ENCODE assay signal across 14 cellular contexts in genomic region chr1:231160851-231161710, GRCh38. TPM values are rescaled to one million over a fixed set of nuclear protein-coding genes. Genes with fewer than 3 reads are reported as not detected.
DNase-seq lines count a peak whose midpoint lies in the region; ATAC-seq and TF ChIP-seq lines count a peak whose summit lies in the region.
"Had no signal": no experiment of that assay in that cellular context is flagged by ENCODE, and none has a peak within 500 bp of the region (broad histone marks: within the 10 kb centered on the region; RNA-seq: fewer than 3 reads in every experiment).

No MANE protein-coding gene starts in this region.

- H3K4me1 Mint-ChIP-seq in endothelial cell (ENCODE audit: unreplicated experiment) (peaks cover 17% of the 10 kb centered on the region), neural progenitor cell (peaks cover 4% of the 10 kb centered on the region)
- H3K4me1 Mint-ChIP-seq in effector memory CD8-positive, alpha-beta T cell (ENCODE audit: low read depth in 2 of 2), result peaks cover 0 to 2% of the 10 kb centered on the region in 2 donors

- ATAC-seq in effector memory CD8-positive, alpha-beta T cell (replicated peaks), result no peak
- no peak for ATAC-seq in HG03571 (IDR thresholded peaks at IDR 0.05; ENCODE audit: unreplicated experiment)
- ATAC-seq in HG02884 (IDR thresholded peaks at IDR 0.05; ENCODE audit: unreplicated experiment), result no peak

- H3K4me3 Mint-ChIP-seq in endothelial cell (ENCODE audit: unreplicated experiment), result peak overlapping the region; percentile 51
- peak overlapping the region; percentile 84 for H3K4me3 Mint-ChIP-seq in neural progenitor cell
- peak overlapping the region in 1 of 2 donors; percentile 23 for H3K4me3 Mint-ChIP-seq in effector memory CD8-positive, alpha-beta T cell

- H4K20me1 ChIP-seq in neural progenitor cell (ENCODE audit: low read depth), result peaks cover 41% of the 10 kb centered on the region

- no peak overlapping the region for H3K27ac ChIP-seq in HUES6 (ENCODE audit: low read depth, low read length)
- H3K27ac ChIP-seq in neural progenitor cell, result no peak overlapping the region
- H3K27ac ChIP-seq: PC-9 had no signal

- no peaks in the 10 kb centered on the region for H3K36me3 ChIP-seq in BJ (ENCODE audit: control insufficient read depth, insufficient read depth, low read length)
- H3K36me3 ChIP-seq in HUES6 (ENCODE audit: control insufficient read depth, insufficient read depth, low read length), result no peaks in the 10 kb centered on the region
- no peaks in the 10 kb centered on the region for H3K36me3 ChIP-seq in neural progenitor cell

- H3K4me3 ChIP-seq in BJ (ENCODE audit: low read depth, low read length), result peak overlapping the region; percentile 10
- peak overlapping the region; percentile 61 for H3K4me3 ChIP-seq in HUES6 (ENCODE audit: low read depth, low read length)
- H3K4me3 ChIP-seq in neural progenitor cell, result peak overlapping the region; percentile 46
- H3K4me3 ChIP-seq: PC-9 had no signal

- H2AFZ ChIP-seq in neural progenitor cell (replicated peaks), result no peak overlapping the region
- H2AFZ ChIP-seq: PC-9 had no signal

- H3K27ac Mint-ChIP-seq in endothelial cell (ENCODE audit: unreplicated experiment) (no peak overlapping the region), neural progenitor cell (no peak overlapping the region)
- H3K27ac Mint-ChIP-seq in effector memory CD8-positive, alpha-beta T cell, result no peak overlapping the region

- H3K9ac ChIP-seq in HUES6 (ENCODE audit: low read length) (no peak overlapping the region), neural progenitor cell (no peak overlapping the region)

- no peaks in the 10 kb centered on the region for H3K79me2 ChIP-seq in neural progenitor cell (ENCODE audit: low read depth)

- DNase-seq in BJ (ENCODE audit: low read depth) (no peak), endothelial cell (ENCODE audit: low spot score) (peak; percentile 22), neural progenitor cell (ENCODE audit: low spot score) (peak; percentile 40)
- no peak for DNase-seq in stimulated activated CD4-positive, alpha-beta T cell treated with anti-CD3 and anti-CD28 coated beads, Interleukin-1b, Interleukin-23, amount 100 ng/mL, for 48 hours
- no peak for DNase-seq in effector memory CD8-positive, alpha-beta T cell
- DNase-seq: activated CD4-positive, CD25-positive, alpha-beta regulatory T cell; amniotic stem cell; GDM1; Kasumi-1; PC-9; stimulated activated naive CD4-positive, alpha-beta T cell had no signal

- peak overlapping the region; percentile 89 for H3K4me2 ChIP-seq in neural progenitor cell
- H3K4me2 ChIP-seq: PC-9 had no signal

- H3F3A ChIP-seq in neural progenitor cell (ENCODE audit: low read depth), result peaks cover 11% of the 10 kb centered on the region

- no peaks in the 10 kb centered on the region for H3K9me3 Mint-ChIP-seq in endothelial cell (ENCODE audit: unreplicated experiment)
- no peaks in the 10 kb centered on the region for H3K9me3 Mint-ChIP-seq in neural progenitor cell
- H3K9me3 Mint-ChIP-seq in effector memory CD8-positive, alpha-beta T cell, result no peaks in the 10 kb centered on the region

- H3K4me1 ChIP-seq in HUES6 (ENCODE audit: control insufficient read depth, insufficient read depth, low read length) (0 out of 2 replicates have a peak, but pooled peaks cover 6% of the 10 kb centered on the region), neural progenitor cell (peaks cover 23% of the 10 kb centered on the region)

- H3K27me3 Mint-ChIP-seq in endothelial cell (ENCODE audit: unreplicated experiment), result peaks cover 14% of the 10 kb centered on the region
- H3K27me3 Mint-ChIP-seq in neural progenitor cell (ENCODE audit: insufficient read depth, low read depth), result peaks cover 45% of the 10 kb centered on the region
- H3K27me3 Mint-ChIP-seq in effector memory CD8-positive, alpha-beta T cell, result peaks cover 66 to 80% of the 10 kb centered on the region in 2 donors

- H3K9me3 ChIP-seq in HUES6 (ENCODE audit: control insufficient read depth, insufficient read depth, low read depth, low read length) (no peaks in the 10 kb centered on the region), neural progenitor cell (ENCODE audit: low read depth) (no peaks in the 10 kb centered on the region)

- H3K27me3 ChIP-seq in BJ (ENCODE audit: control insufficient read depth, insufficient read depth, low read length) (peaks cover 30% of the 10 kb centered on the region), HUES6 (ENCODE audit: control insufficient read depth, insufficient read depth, low read length) (peaks cover 98% of the 10 kb centered on the region), neural progenitor cell (peaks cover 100% of the 10 kb centered on the region)

- no peaks in the 10 kb centered on the region for H3K36me3 Mint-ChIP-seq in endothelial cell (ENCODE audit: low read depth, unreplicated experiment)
- no peaks in the 10 kb centered on the region for H3K36me3 Mint-ChIP-seq in neural progenitor cell
- H3K36me3 Mint-ChIP-seq in effector memory CD8-positive, alpha-beta T cell (ENCODE audit: insufficient read depth), result no peaks in the 10 kb centered on the region

- CTCF ChIA-PET in BJ (lab: Yijun Ruan, JAX), result no interaction called here

- no peak for TF ChIP-seq CTCF in BJ (IDR thresholded peaks at IDR 0.05; ENCODE audit: insufficient read depth, low read depth, low read length)
- no peak for TF ChIP-seq CTCF in endothelial cell (IDR thresholded peaks at IDR 0.05; ENCODE audit: unreplicated experiment)
- no peak for TF ChIP-seq CTCF in neural progenitor cell (IDR thresholded peaks at IDR 0.05)

- POLR2A ChIA-PET in BJ (lab: Charles Lee), result no interaction called here

RNA-seq across cellular contexts. Expression of gene TRIM67, which starts 0.8 kb away (rescaled TPM):
- 0.01 and 0.02 TPM in 2 replicates for polyA plus RNA-seq in BJ (2011; rRNA removed)
- under 0.01 and 0.05 TPM in 2 replicates for polyA minus RNA-seq in BJ (2011; rRNA and poly(A)+ RNA removed)
- total RNA-seq in endothelial cell (ENCODE audit: unreplicated experiment), result 0.26 TPM
- total RNA-seq in neural progenitor cell (ENCODE audit: low replicate concordance), result not detected in 2 replicates
- total RNA-seq: PC-9 had no signal

Comparison
In these comparisons a context has a peak if more than half of its experiments do, and no peak if none do; other contexts are left out.
1. DNase-seq: peak in endothelial cell (single experiment) and neural progenitor cell (single experiment); none in BJ (single experiment), stimulated activated CD4-positive, alpha-beta T cell treated with anti-CD3 and anti-CD28 coated beads, Interleukin-1b, Interleukin-23, amount 100 ng/mL, for 48 hours (single experiment) and effector memory CD8-positive, alpha-beta T cell (0 of 3).
2. H3K4me3 ChIP-seq: peak in every context shown above with its lines; median percentile 61 in HUES6; 46 in neural progenitor cell; 10 in BJ.